22 cellular contexts compared by ENCODE assay signal in the genomic region with DNA sequence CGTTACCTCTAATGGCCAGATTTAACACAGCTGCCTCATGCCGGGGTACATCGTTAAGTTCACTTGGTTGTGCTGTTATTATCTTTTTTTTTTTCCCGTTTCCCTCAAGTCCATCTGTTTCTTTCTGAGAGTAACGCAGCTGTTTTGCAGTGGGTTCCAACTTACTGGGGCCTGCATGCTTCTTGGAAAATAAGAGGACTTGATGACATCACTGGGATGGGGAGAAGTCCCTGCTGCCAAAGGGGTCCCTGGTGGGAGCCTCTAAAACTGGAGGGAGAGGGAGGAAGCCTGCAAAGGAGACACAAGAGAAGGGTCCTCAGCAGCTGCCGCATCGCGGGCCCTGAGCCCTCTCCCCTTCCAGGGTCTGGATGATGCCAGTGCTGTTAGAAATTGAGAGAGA.
DNase-seq lines count a peak whose midpoint lies in the region; ATAC-seq and TF ChIP-seq lines count a peak whose summit lies in the region.
"Had no signal": no experiment of that assay in that cellular context is flagged by ENCODE, and none has a peak within 500 bp of the region (broad histone marks: within the 10 kb centered on the region; RNA-seq: fewer than 3 reads in every experiment).

No MANE protein-coding gene starts in this region.

- no peaks in the 10 kb centered on the region for H3K79me1 ChIP-seq in mesenchymal stem cell (replicated peaks; ENCODE audit: low read length, poor library complexity, severe bottlenecking)

- no peak overlapping the region for H2AK5ac ChIP-seq in mesenchymal stem cell (ENCODE audit: low read length, severe bottlenecking)

- H3K9ac ChIP-seq in mesenchymal stem cell (ENCODE audit: low read length) = peak overlapping the region; percentile 13

- no peak overlapping the region for H3K4me2 ChIP-seq in mesenchymal stem cell (ENCODE audit: low read length, poor library complexity, severe bottlenecking)

- H3K27ac Mint-ChIP-seq in nephron progenitor cell = no peak overlapping the region
- H3K27ac Mint-ChIP-seq: activated naive CD8-positive, alpha-beta T cell; activated T-helper 17 cell treated with anti-CD3 and anti-CD28 coated beads, Interleukin-2, amount 50 U/mL, for 72 hours had no signal

- H3K9me3 ChIP-seq in esophagus muscularis mucosa (no peaks in the 10 kb centered on the region), mesenchymal stem cell (ENCODE audit: control insufficient read depth, low read length) (no peaks in the 10 kb centered on the region), vagina (no peaks in the 10 kb centered on the region)
- H3K9me3 ChIP-seq: pancreas, upper lobe of left lung had no signal

- H3K27ac ChIP-seq in esophagus muscularis mucosa (replicated peaks in 1 of 4) (peak overlapping the region; percentile 61 to 84 (median 66)), mesenchymal stem cell (ENCODE audit: low read length, poor library complexity, severe bottlenecking) (no peak overlapping the region), vagina (peak overlapping the region; percentile 39)
- H3K27ac ChIP-seq: upper lobe of left lung had no signal

- H2BK120ac ChIP-seq in mesenchymal stem cell (ENCODE audit: low read depth, low read length) = no peak overlapping the region

- H3K4me1 ChIP-seq in esophagus muscularis mucosa = peaks cover 0 to 60% (median 54%) of the 10 kb centered on the region in 4 donors
- H3K4me1 ChIP-seq in mesenchymal stem cell (ENCODE audit: control insufficient read depth, insufficient read depth, low read depth, low read length) = peaks cover 11% of the 10 kb centered on the region
- peaks cover 37% of the 10 kb centered on the region for H3K4me1 ChIP-seq in vagina

- H2BK5ac ChIP-seq in mesenchymal stem cell (ENCODE audit: low read depth, low read length, poor library complexity, severe bottlenecking) = no peak overlapping the region

- no peak overlapping the region for H2AFZ ChIP-seq in mesenchymal stem cell (ENCODE audit: low read depth, low read length)

- peak; percentile 53 for ATAC-seq in Right ventricle myocardium inferior
- ATAC-seq: activated T-helper 17 cell treated with anti-CD3 and anti-CD28 coated beads, Interleukin-2, amount 50 U/mL, for 72 hours; K562; natural killer cell treated with Interleukin-12 subunit alpha and Interleukin-12 subunit beta and Interleukin-15 and Interleukin-18, amount 100 ng/mL, for 72 hours; SK-N-SH treated with all-trans-retinoic acid at 6 μM for 48 hours; WTC11 had no signal

- H3K27me3 Mint-ChIP-seq in nephron progenitor cell (ENCODE audit: low read depth, poor library complexity) = peaks cover 7% of the 10 kb centered on the region
- H3K27me3 Mint-ChIP-seq: activated naive CD8-positive, alpha-beta T cell; activated T-helper 17 cell treated with anti-CD3 and anti-CD28 coated beads, Interleukin-2, amount 50 U/mL, for 72 hours; natural killer cell treated with Interleukin-12 subunit alpha and Interleukin-12 subunit beta and Interleukin-15 and Interleukin-18, amount 100 ng/mL, for 72 hours had no signal

- H3K9me3 Mint-ChIP-seq in nephron progenitor cell = no peaks in the 10 kb centered on the region
- H3K9me3 Mint-ChIP-seq: activated T-helper 17 cell treated with anti-CD3 and anti-CD28 coated beads, Interleukin-2, amount 50 U/mL, for 72 hours; natural killer cell treated with Interleukin-12 subunit alpha and Interleukin-12 subunit beta and Interleukin-15 and Interleukin-18, amount 100 ng/mL, for 72 hours; WTC11 had no signal

- H4K91ac ChIP-seq in mesenchymal stem cell (ENCODE audit: low read length) = no peak overlapping the region

- H3K4me3 ChIP-seq in esophagus muscularis mucosa = no peak overlapping the region
- H3K4me3 ChIP-seq in mesenchymal stem cell (ENCODE audit: insufficient read depth in 1 of 2, low read depth in 1 of 2, low read length in 2 of 2) = no peak overlapping the region
- no peak overlapping the region for H3K4me3 ChIP-seq in vagina
- H3K4me3 ChIP-seq: K562, pancreas, upper lobe of left lung had no signal

- H3K14ac ChIP-seq in mesenchymal stem cell (ENCODE audit: low read length in 2 of 2) = no peak overlapping the region

- peaks cover 0 to 5% (median 0%) of the 10 kb centered on the region in 4 donors for H3K36me3 ChIP-seq in esophagus muscularis mucosa
- no peaks in the 10 kb centered on the region for H3K36me3 ChIP-seq in mesenchymal stem cell (ENCODE audit: control insufficient read depth in 1 of 2, insufficient read depth in 2 of 2, low read depth in 1 of 2, low read length in 2 of 2)
- H3K36me3 ChIP-seq in vagina = no peaks in the 10 kb centered on the region
- H3K36me3 ChIP-seq: pancreas had no signal

- peaks cover 24% of the 10 kb centered on the region for H3K4me1 Mint-ChIP-seq in nephron progenitor cell

- H3K23ac ChIP-seq in mesenchymal stem cell (ENCODE audit: low read length in 2 of 2) = no peak overlapping the region

- 68% methylated on average over 8 of the region's 8 CpGs for WGBS in esophagus muscularis mucosa
- WGBS in mesenchymal stem cell = 94% methylated on average over 8 of the region's 8 CpGs

- TF ChIP-seq POLR2A in esophagus muscularis mucosa (IDR thresholded peaks at IDR 0.05; ENCODE audit: low read depth) = no peak
- TF ChIP-seq POLR2A in vagina (IDR thresholded peaks at IDR 0.05) = no peak

- no peak overlapping the region for H2BK15ac ChIP-seq in mesenchymal stem cell (ENCODE audit: low read depth, poor library complexity, severe bottlenecking)

- no peaks in the 10 kb centered on the region for H3K36me3 Mint-ChIP-seq in nephron progenitor cell (ENCODE audit: low read depth)
- H3K36me3 Mint-ChIP-seq: WTC11 had no signal

- H3K4me3 Mint-ChIP-seq in nephron progenitor cell = no peak overlapping the region
- H3K4me3 Mint-ChIP-seq: activated naive CD8-positive, alpha-beta T cell; activated T-helper 17 cell treated with anti-CD3 and anti-CD28 coated beads, Interleukin-2, amount 50 U/mL, for 72 hours; natural killer cell treated with Interleukin-12 subunit alpha and Interleukin-12 subunit beta and Interleukin-15 and Interleukin-18, amount 100 ng/mL, for 72 hours; WTC11 had no signal

- H3K27me3 ChIP-seq in esophagus muscularis mucosa (no peaks in the 10 kb centered on the region), mesenchymal stem cell (ENCODE audit: control insufficient read depth in 1 of 2, insufficient read depth in 1 of 2, low read length in 2 of 2) (no peaks in the 10 kb centered on the region), vagina (no peaks in the 10 kb centered on the region)
- H3K27me3 ChIP-seq: pancreas, upper lobe of left lung had no signal

- no peak overlapping the region for H4K8ac ChIP-seq in mesenchymal stem cell (ENCODE audit: low read length)

- no peak overlapping the region for H3K4ac ChIP-seq in mesenchymal stem cell (ENCODE audit: low read depth in 1 of 2, low read length in 2 of 2)

- intact Hi-C loops in Right ventricle myocardium inferior (cut with DNase I) = loop anchor here (5.0 to 10.0 kb wide), 3 partner anchors 32 to 165 kb away; no protein-coding TSS in a partner anchor
- intact Hi-C loops in cardiac septum (cut with DNase I) = no loop called here
- intact Hi-C loops in esophagus muscularis mucosa (cut with DNase I) = loop anchor here (10.0 kb wide), 1 partner anchor 165 kb away; no protein-coding TSS in a partner anchor
- intact Hi-C loops in vagina (cut with DNase I) = no loop called here

- no peak overlapping the region for H3K18ac ChIP-seq in mesenchymal stem cell (ENCODE audit: low read depth in 1 of 2, low read length in 2 of 2)

- TF ChIP-seq CTCF in esophagus muscularis mucosa (IDR thresholded peaks at IDR 0.05) (no peak), vagina (IDR thresholded peaks at IDR 0.05) (no peak), nephron progenitor cell (IDR thresholded peaks at IDR 0.05) (no peak)

- no peak for DNase-seq in Right ventricle myocardium inferior (ENCODE audit: missing footprints)
- no peak for DNase-seq in cardiac septum (ENCODE audit: low spot score)
- DNase-seq in esophagus muscularis mucosa (ENCODE audit: extremely low spot score) = no peak
- no peak for DNase-seq in mesenchymal stem cell
- DNase-seq in vagina (ENCODE audit: extremely low spot score in 2 of 2) = no peak
- DNase-seq in activated CD4-positive, alpha-beta T cell treated with anti-CD3 and anti-CD28 coated beads for 4 hours = no peak
- DNase-seq in NCI-H82 treated with DMSO at 0.1 percent for 48 hours (lab: John Stamatoyannopoulos, UW; ENCODE audit: unreplicated experiment) = no peak
- no peak for DNase-seq in nephron progenitor cell
- DNase-seq: activated CD8-positive, alpha-beta memory T cell treated with anti-CD3 and anti-CD28 coated beads, Interleukin-2, amount 50 U/mL, for 4 hours; DMS79 treated with DMSO at 0.1 percent for 48 hours; midbrain; NCI-H1417 treated with DMSO at 0.1 percent for 48 hours; NCI-H526 treated with DMSO at 0.1 percent for 48 hours; pancreas; stimulated activated CD8-positive, alpha-beta memory T cell treated with anti-CD3 and anti-CD28 coated beads, Interleukin-4, amount 100 ng/mL, for 48 hours; upper lobe of left lung had no signal

- no peak overlapping the region for H2BK12ac ChIP-seq in mesenchymal stem cell (ENCODE audit: low read length in 2 of 2)

- TF ChIP-seq EP300 in esophagus muscularis mucosa (IDR thresholded peaks at IDR 0.05) = no peak

Comparison
In these comparisons a context has a peak if more than half of its experiments do, and no peak if none do; other contexts are left out.
1. intact Hi-C loops: an anchor here in Right ventricle myocardium inferior (5.0 to 10.0 kb wide) and esophagus muscularis mucosa (10.0 kb wide); none called in cardiac septum and vagina.